In genomic region chr1:244451539-244451950, GRCh38 we compare ENCODE assay signal across 1 cellular context.
A peak's percentile ranks its signal among the peaks of the same experiment; 100 is the strongest.
TF ChIP-seq lines count a peak whose summit lies in the region.

Gene ADSS2 (minus strand): TSS chr1:244451909. CDS start chr1:244451817, 92 bp downstream.

TF ChIP-seq in GM12878, 131 proteins besides CTCF, POLR2A, EP300 and RAD21 (continued from another document):
- no peak for TF ChIP-seq ZBTB40 (IDR thresholded peaks at IDR 0.05; ENCODE audit: borderline replicate concordance)
- TF ChIP-seq DPF2 (IDR thresholded peaks at IDR 0.05): 0 out of 2 replicates have a peak, but pooled peaks have one; percentile 61
- no peak for TF ChIP-seq STAT3 (IDR thresholded peaks at IDR 0.05; ENCODE audit: low read depth, low read length)
- 0 out of 2 replicates have a peak, but pooled peaks have one; percentile 51 for TF ChIP-seq ASH2L (IDR thresholded peaks at IDR 0.05; ENCODE audit: borderline replicate concordance, low read depth)
